12 cellular contexts compared by ENCODE assay signal in the genomic region with DNA sequence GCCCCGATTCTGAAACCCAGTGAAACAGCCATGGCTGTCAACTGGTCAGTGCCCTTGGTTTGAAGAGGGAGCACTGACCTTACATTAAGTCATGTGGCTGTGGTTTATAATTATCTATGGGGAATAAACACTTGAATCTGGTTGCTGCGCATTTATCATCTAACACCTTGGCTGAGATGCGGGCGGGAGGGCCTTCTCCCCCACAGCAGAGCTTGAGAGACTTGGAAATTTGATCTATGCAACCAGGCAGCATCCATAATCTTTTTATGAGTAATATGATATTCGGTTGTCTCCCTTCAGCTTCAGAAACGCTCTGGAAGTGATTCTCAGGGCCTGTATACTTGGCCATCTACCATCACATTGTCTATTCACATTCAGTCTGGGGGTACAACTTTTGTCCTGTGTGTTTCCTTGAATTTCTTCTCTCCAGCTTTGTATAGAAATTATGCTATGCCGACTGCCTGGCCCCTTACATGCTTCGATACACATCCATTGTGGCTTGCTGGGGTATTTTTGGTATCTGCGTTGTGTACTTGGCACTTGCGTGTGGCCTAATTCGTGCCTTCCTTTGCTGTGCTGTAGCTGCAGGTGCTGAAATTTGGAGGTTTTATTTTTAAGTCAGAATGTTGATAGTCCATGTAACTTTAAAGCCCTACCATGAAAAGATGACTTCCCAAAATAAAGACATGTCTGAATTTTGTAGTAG.
DNase-seq lines count a peak whose midpoint lies in the region; ATAC-seq and TF ChIP-seq lines count a peak whose summit lies in the region.
"Had no signal": no experiment of that assay in that cellular context is flagged by ENCODE, and none has a peak within 500 bp of the region (broad histone marks: within the 10 kb centered on the region; RNA-seq: fewer than 3 reads in every experiment).

No MANE protein-coding gene starts in this region.

- no peak overlapping the region for H3K4me3 ChIP-seq in BLaER1 treated with 17β-estradiol and CSF1 and Interleukin-3, amounts not matched to agents 10 nM and 100 nM
- H3K4me3 ChIP-seq in PC-3 (ENCODE audit: low read length) = no peak overlapping the region
- no peak overlapping the region for H3K4me3 ChIP-seq in heart right ventricle
- no peak overlapping the region for H3K4me3 ChIP-seq in Caco-2 (ENCODE audit: low read depth, low read length)
- H3K4me3 ChIP-seq: left lung, thoracic aorta had no signal

- no peaks in the 10 kb centered on the region for H3K79me2 ChIP-seq in PC-3 (ENCODE audit: low read length)
- H3K79me2 ChIP-seq in H9 (ENCODE audit: insufficient read depth, low read length) = no peaks in the 10 kb centered on the region

- H3K18ac ChIP-seq in H9 (ENCODE audit: insufficient read length, low read depth, low read length) = no peak overlapping the region

- H2BK20ac ChIP-seq in H9 (ENCODE audit: low read depth, low read length, poor library complexity, severe bottlenecking) = no peak overlapping the region

- H3K36me3 ChIP-seq in BLaER1 treated with 17β-estradiol and CSF1 and Interleukin-3, amounts not matched to agents 10 nM and 100 nM = peaks cover 0 to 13% (median 5%) of the 10 kb centered on the region in 11 experiments; a peak in 9 of 22 replicates
- H3K36me3 ChIP-seq in PC-3 (ENCODE audit: low read depth, low read length) (no peaks in the 10 kb centered on the region), heart right ventricle (peaks cover 0 to 3% (median 0%) of the 10 kb centered on the region in 9 donors), Caco-2 (ENCODE audit: control insufficient read depth, insufficient read depth, low read length) (no peaks in the 10 kb centered on the region)
- H3K36me3 ChIP-seq: left lung had no signal

- H2BK120ac ChIP-seq in H9 (ENCODE audit: low read depth, low read length, poor library complexity, severe bottlenecking) = no peak overlapping the region

- no peaks in the 10 kb centered on the region for H3K36me3 Mint-ChIP-seq in H9 (ENCODE audit: insufficient read depth in 1 of 3, low read depth in 3 of 3)
- peaks cover 8% of the 10 kb centered on the region for H3K36me3 Mint-ChIP-seq in Caco-2 (ENCODE audit: insufficient read depth, unreplicated experiment)

- H3K9me2 ChIP-seq in PC-3 (replicated peaks; ENCODE audit: low read length) = no peaks in the 10 kb centered on the region

- ATAC-seq in PC-3 (peak; percentile 45), heart right ventricle (peak; percentile 19 to 80 (median 68)), GM19463 (IDR thresholded peaks at IDR 0.05; ENCODE audit: unreplicated experiment) (no peak), HG03439 (IDR thresholded peaks at IDR 0.05; ENCODE audit: unreplicated experiment) (no peak)

- H2AK5ac ChIP-seq in H9 (ENCODE audit: insufficient read length, low read length) = no peak overlapping the region

- no peak overlapping the region for H2AFZ ChIP-seq in PC-3 (ENCODE audit: low read length)
- no peak overlapping the region for H2AFZ ChIP-seq in H9 (ENCODE audit: low read length)

- peaks cover 55 to 76% (median 74%) of the 10 kb centered on the region in 10 experiments for H3K4me1 ChIP-seq in BLaER1 treated with 17β-estradiol and CSF1 and Interleukin-3, amounts not matched to agents 10 nM and 100 nM
- H3K4me1 ChIP-seq in PC-3 (ENCODE audit: insufficient read depth, low read length) = no peaks in the 10 kb centered on the region; the same call in 1 of the 2 replicates
- H3K4me1 ChIP-seq in heart right ventricle = peaks cover 0 to 85% (median 61%) of the 10 kb centered on the region in 9 donors
- H3K4me1 ChIP-seq in H9 (ENCODE audit: insufficient read depth, low read length) = peaks cover under 1% of the 10 kb centered on the region; the same call in 1 of the 2 replicates
- H3K4me1 ChIP-seq in Caco-2 = no peaks in the 10 kb centered on the region

- H3K23me2 ChIP-seq in H9 (ENCODE audit: insufficient read length, low read depth, low read length, poor library complexity, severe bottlenecking) = no peaks in the 10 kb centered on the region

- H4K8ac ChIP-seq in H9 (replicated peaks; ENCODE audit: insufficient read length, low read depth, low read length) = no peak overlapping the region

- no peak overlapping the region for H3K56ac ChIP-seq in H9 (ENCODE audit: insufficient read length, low read depth, low read length)

- no peak overlapping the region for H3K14ac ChIP-seq in H9 (ENCODE audit: insufficient read depth, low read length)

- no peak overlapping the region for H4K5ac ChIP-seq in H9 (ENCODE audit: insufficient read length, low read depth, low read length)

- no peak overlapping the region for H4K91ac ChIP-seq in H9 (ENCODE audit: insufficient read length, low read depth, low read length)

- BruUV-seq in PC-3 (replicated peaks; lab: Mats Ljungman, UMichigan) (no TSS peak), Caco-2 (replicated peaks; lab: Mats Ljungman, UMichigan) (no TSS peak)

- H3K4me3 Mint-ChIP-seq in H9 (no peak overlapping the region), Caco-2 (ENCODE audit: unreplicated experiment) (no peak overlapping the region)

- H3T11ph ChIP-seq in H9 (ENCODE audit: low read length) = no peak overlapping the region

- peak overlapping the region in 1 of 3 experiments; percentile 31; a peak in 1 of 7 replicates for H3K27ac Mint-ChIP-seq in H9
- no peak overlapping the region for H3K27ac Mint-ChIP-seq in Caco-2 (ENCODE audit: unreplicated experiment)
- H3K27ac Mint-ChIP-seq: activated T-helper 1 cell treated with anti-CD3 and anti-CD28 coated beads, Interleukin-12 subunit alpha, Interleukin-12 subunit beta, Interleukin-2, Interleukin-4 antibody, amounts not matched to agents 30 ng/mL and 10 ng/mL and 1 ng/mL, durations not matched to agents 14 hours and 24 hours and 36 hours had no signal

- H3K27me3 Mint-ChIP-seq in H9 (ENCODE audit: low read depth) (no peaks in the 10 kb centered on the region), Caco-2 (ENCODE audit: insufficient read depth, unreplicated experiment) (no peaks in the 10 kb centered on the region)

- no peak overlapping the region for H2BK5ac ChIP-seq in H9 (ENCODE audit: insufficient read length, low read length)

- TF ChIP-seq CTCF in PC-3 (conservative IDR thresholded peaks at IDR 0.05; ENCODE audit: low read depth, low read length) (no peak), heart right ventricle (IDR thresholded peaks at IDR 0.05) (no peak), H9 (conservative IDR thresholded peaks at IDR 0.05) (no peak), Caco-2 (IDR thresholded peaks at IDR 0.05; ENCODE audit: insufficient read depth in 1 of 2, low read depth in 1 of 2, low read length in 1 of 2, severe bottlenecking in 1 of 2, unreplicated experiment in 1 of 2) (no peak)

- peak; percentile 48 for DNase-seq in D341Med (ENCODE audit: low spot score)
- DNase-seq in PC-3 = peak; percentile 2
- peak in 1 of 2 donors; percentile 36 for DNase-seq in heart right ventricle
- no peak for DNase-seq in H9
- no peak for DNase-seq in Caco-2
- DNase-seq: left lung had no signal

- peaks cover 0 to 8% (median 0%) of the 10 kb centered on the region in 11 experiments; a peak in 3 of 22 replicates for H3K9me3 ChIP-seq in BLaER1 treated with 17β-estradiol and CSF1 and Interleukin-3, amounts not matched to agents 10 nM and 100 nM (replicated peaks in 1 of 11)
- H3K9me3 ChIP-seq in PC-3 (ENCODE audit: low read length) = no peaks in the 10 kb centered on the region
- H3K9me3 ChIP-seq in heart right ventricle = no peaks in the 10 kb centered on the region
- H3K9me3 ChIP-seq in H9 (ENCODE audit: control insufficient read depth, low read depth, low read length) = no peaks in the 10 kb centered on the region
- H3K9me3 ChIP-seq in Caco-2 = no peaks in the 10 kb centered on the region
- H3K9me3 ChIP-seq: left lung, thoracic aorta had no signal

- H3F3A ChIP-seq in PC-3 (ENCODE audit: low read length, unreplicated experiment) = no peaks in the 10 kb centered on the region

- no peak overlapping the region for H3K23ac ChIP-seq in H9 (ENCODE audit: insufficient read length, low read depth, low read length)

- no peak overlapping the region for H2BK12ac ChIP-seq in H9 (ENCODE audit: insufficient read length, low read depth, low read length)

- POLR2A ChIA-PET in PC-3 (lab: Charles Lee; ENCODE audit: unreplicated experiment) = no interaction called here
- POLR2A ChIA-PET in Caco-2 (lab: Charles Lee) = no interaction called here

- CTCF ChIA-PET in PC-3 (lab: Charles Lee) (no interaction called here), Caco-2 (lab: Charles Lee) (no interaction called here)

- peak overlapping the region in 3 of 11 experiments; percentile 12 to 47 (median 21); a peak in 4 of 22 replicates for H3K27ac ChIP-seq in BLaER1 treated with 17β-estradiol and CSF1 and Interleukin-3, amounts not matched to agents 10 nM and 100 nM
- H3K27ac ChIP-seq in PC-3 (ENCODE audit: low read length) (no peak overlapping the region), heart right ventricle (peak overlapping the region; percentile 46 to 86 (median 76)), H9 (ENCODE audit: insufficient read length, low read depth, low read length) (no peak overlapping the region)
- H3K27ac ChIP-seq: left lung, RWPE1, thoracic aorta had no signal

- no peak overlapping the region for H2BK15ac ChIP-seq in H9 (ENCODE audit: low read depth, low read length)

- H3K4me1 Mint-ChIP-seq in H9 = peaks cover 22 to 24% of the 10 kb centered on the region in 2 experiments
- no peaks in the 10 kb centered on the region for H3K4me1 Mint-ChIP-seq in Caco-2 (ENCODE audit: low read depth, unreplicated experiment)

- H3K4ac ChIP-seq in H9 (ENCODE audit: low read depth, low read length) = no peak overlapping the region

- H3K9me3 Mint-ChIP-seq in H9 (no peaks in the 10 kb centered on the region), Caco-2 (ENCODE audit: unreplicated experiment) (no peaks in the 10 kb centered on the region)
- H3K9me3 Mint-ChIP-seq: activated T-helper 1 cell treated with anti-CD3 and anti-CD28 coated beads, Interleukin-12 subunit alpha, Interleukin-12 subunit beta, Interleukin-2, Interleukin-4 antibody, amounts not matched to agents 30 ng/mL and 10 ng/mL and 1 ng/mL, durations not matched to agents 14 hours and 24 hours and 36 hours had no signal

- no peaks in the 10 kb centered on the region for H3K27me3 ChIP-seq in BLaER1 treated with 17β-estradiol and CSF1 and Interleukin-3, amounts not matched to agents 10 nM and 100 nM
- H3K27me3 ChIP-seq in PC-3 (ENCODE audit: low read length) = no peaks in the 10 kb centered on the region
- H3K27me3 ChIP-seq in heart right ventricle = no peaks in the 10 kb centered on the region
- H3K27me3 ChIP-seq in H9 (ENCODE audit: insufficient read depth, low read length) = no peaks in the 10 kb centered on the region
- no peaks in the 10 kb centered on the region for H3K27me3 ChIP-seq in Caco-2 (replicated peaks; ENCODE audit: control insufficient read depth, insufficient read depth, low read length)
- H3K27me3 ChIP-seq: left lung had no signal

- peak overlapping the region; percentile 8 to 89 (median 73); a peak in 20 of 22 replicates for H3K4me2 ChIP-seq in BLaER1 treated with 17β-estradiol and CSF1 and Interleukin-3, amounts not matched to agents 10 nM and 100 nM
- no peak overlapping the region for H3K4me2 ChIP-seq in PC-3 (ENCODE audit: low read length)
- H3K4me2 ChIP-seq in H9 (ENCODE audit: insufficient read depth, insufficient read length, low read length) = no peak overlapping the region

- intact Hi-C loops in PC-3 (cut with micrococcal nuclease) (no loop called here), heart right ventricle (cut with DNase I) (loop anchor here in 4 of 10 donors (5.0 to 10.0 kb wide), 4 partner anchors 69 to 211 kb away; no protein-coding TSS in a partner anchor), Caco-2 (cut with micrococcal nuclease; ENCODE audit: unreplicated experiment) (no loop called here)

- H3K9ac ChIP-seq in BLaER1 treated with 17β-estradiol and CSF1 and Interleukin-3, amounts not matched to agents 10 nM and 100 nM = peak overlapping the region in 2 of 11 experiments; percentile 35 to 48; a peak in 3 of 22 replicates
- no peak overlapping the region for H3K9ac ChIP-seq in PC-3 (ENCODE audit: low read length)
- H3K9ac ChIP-seq in H9 (ENCODE audit: extremely low read depth, insufficient read length, low read length) = no peak overlapping the region

- H3K79me1 ChIP-seq in H9 (ENCODE audit: insufficient read depth, low read depth, low read length, poor library complexity, severe bottlenecking) = no peaks in the 10 kb centered on the region

- 48 to 67% methylated on average over 11 of the region's 11 CpGs for WGBS in heart right ventricle, 2 donors
- no CpG with 5 or more reads among the region's 11 CpGs for WGBS in H9 (ENCODE audit: extremely low coverage, insufficient read length, low lambda C conversion rate)

- peaks cover 0 to 27% (median 14%) of the 10 kb centered on the region in 11 experiments; a peak in 15 of 22 replicates for H4K20me1 ChIP-seq in BLaER1 treated with 17β-estradiol and CSF1 and Interleukin-3, amounts not matched to agents 10 nM and 100 nM
- H4K20me1 ChIP-seq in PC-3 (ENCODE audit: low read length) = no peaks in the 10 kb centered on the region
- H4K20me1 ChIP-seq in H9 (ENCODE audit: control insufficient read depth, insufficient read depth, insufficient read length) = no peaks in the 10 kb centered on the region

Comparison
In these comparisons a context has a peak if more than half of its experiments do, and no peak if none do; other contexts are left out.
1. H3K27ac ChIP-seq: peak in heart right ventricle (10 of 10); none in PC-3 (single experiment) and H9 (single experiment).
2. H3K4me2 ChIP-seq: peak in BLaER1 treated with 17β-estradiol and CSF1 and Interleukin-3, amounts not matched to agents 10 nM and 100 nM (11 of 11); none in PC-3 (single experiment) and H9 (single experiment).
3. DNase-seq: peak in D341Med (single experiment) and PC-3 (single experiment); none in H9 (single experiment) and Caco-2 (0 of 2).
4. ATAC-seq: peak in PC-3 (single experiment) and heart right ventricle (8 of 8); none in GM19463 (single experiment) and HG03439 (single experiment).